Comparison of ENCODE assay signal across 22 cellular contexts in the genomic region with DNA sequence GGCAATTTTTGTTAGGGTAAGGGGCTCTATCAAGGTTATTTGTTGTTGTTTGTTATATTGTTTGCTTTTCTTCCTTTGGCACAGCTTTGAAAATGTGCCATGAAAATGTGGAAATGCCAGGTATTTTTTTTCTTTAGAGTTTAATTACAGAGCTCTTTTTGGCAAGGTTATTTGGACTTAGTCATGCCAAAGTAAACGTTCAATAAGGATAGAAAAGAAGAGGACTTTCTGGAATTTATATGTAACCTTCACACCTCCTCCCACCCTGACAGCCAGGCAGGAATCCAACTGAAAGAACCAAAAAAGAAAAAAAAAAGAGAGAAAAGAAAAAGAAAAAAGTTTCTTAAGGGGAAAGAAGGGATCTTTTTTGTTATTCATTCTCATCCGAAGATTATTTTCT.
DNase-seq lines count a peak whose midpoint lies in the region; ATAC-seq, FAIRE-seq and TF ChIP-seq lines count a peak whose summit lies in the region.
"Had no signal": no experiment of that assay in that cellular context is flagged by ENCODE, and none has a peak within 500 bp of the region (broad histone marks: within the 10 kb centered on the region; RNA-seq: fewer than 3 reads in every experiment).

No MANE protein-coding gene starts in this region.

- DNase-seq in EL (peak; percentile 15), M059J (ENCODE audit: low read depth) (peak; percentile 31), astrocyte of the spinal cord (ENCODE audit: low read depth, low spot score) (peak; percentile 28), GF-D8 (lab: John Stamatoyannopoulos, UW) (no peak), D721Med (ENCODE audit: insufficient read length, low spot score) (no peak)
- DNase-seq: activated CD4-positive, alpha-beta T cell treated with anti-CD3 and anti-CD28 coated beads for 48 hours; activated naive CD4-positive, alpha-beta T cell treated with Interleukin-2 at 50 U/mL for 16 hours; activated T-cell treated with anti-CD3 and anti-CD28 coated beads, Interleukin-2, amount 50 U/mL, for 4 hours; amniotic stem cell; left colon; mesenchymal stem cell; NCI-H1436 treated with DMSO at 0.1 percent for 48 hours; occipital lobe; spleen; stimulated activated CD4-positive, alpha-beta T cell treated with anti-CD3 and anti-CD28 coated beads, Interleukin-4, amount 100 ng/mL, for 1 hour; stimulated activated naive CD4-positive, alpha-beta T cell; T-helper 2 cell; uterus had no signal

- no peak for ATAC-seq in HG02610 (IDR thresholded peaks at IDR 0.05; ENCODE audit: unreplicated experiment)
- ATAC-seq: activated T-cell treated with anti-CD3 and anti-CD28 coated beads, Interleukin-2, amount 50 U/mL, for 4 hours; left colon had no signal

- H3K4me1 Mint-ChIP-seq in nephron: peaks cover 14% of the 10 kb centered on the region

- in situ Hi-C loops in astrocyte of the spinal cord (cut with HindIII; ENCODE audit: low sequenced_read_pairs): no loop called here

- no peak overlapping the region for H3K4me3 ChIP-seq in astrocyte of the spinal cord (ENCODE audit: low read depth, low read length)
- H3K4me3 ChIP-seq: SK-N-MC, spleen, thoracic aorta, uterus had no signal

- H3K27ac Mint-ChIP-seq in nephron: peak overlapping the region in 2 of 3 experiments; percentile 2 to 15

- TF ChIP-seq CTCF in astrocyte of the spinal cord (IDR thresholded peaks at IDR 0.05; ENCODE audit: low read depth, low read length) (no peak), nephron (IDR thresholded peaks at IDR 0.05; ENCODE audit: unreplicated experiment in 3 of 3) (no peak), D721Med (IDR thresholded peaks at IDR 0.05; ENCODE audit: insufficient read depth, missing control alignments) (no peak)

- H3K9me3 Mint-ChIP-seq in nephron: peaks cover 2% of the 10 kb centered on the region
- H3K9me3 Mint-ChIP-seq: activated T-cell treated with anti-CD3 and anti-CD28 coated beads, Interleukin-2, amount 50 U/mL, for 4 hours had no signal

- no peak overlapping the region for H3K4me3 Mint-ChIP-seq in nephron
- H3K4me3 Mint-ChIP-seq: activated T-cell treated with anti-CD3 and anti-CD28 coated beads, Interleukin-2, amount 50 U/mL, for 4 hours had no signal

- no peak for FAIRE-seq in D721Med (lab: Jason Lieb, UNC)

- no peaks in the 10 kb centered on the region for H3K27me3 Mint-ChIP-seq in nephron (ENCODE audit: low read depth)

- H3K36me3 Mint-ChIP-seq in nephron (ENCODE audit: low read depth): no peaks in the 10 kb centered on the region

Comparison
In these comparisons a context has a peak if more than half of its experiments do, and no peak if none do; other contexts are left out.
1. DNase-seq: peak in EL (single experiment), M059J (single experiment) and astrocyte of the spinal cord (single experiment); none in GF-D8 (single experiment) and D721Med (single experiment).